8 cellular contexts compared by ENCODE assay signal in genomic region chr19:42220751-42221097, GRCh38. TPM values are rescaled to one million over a fixed set of nuclear protein-coding genes. Genes with fewer than 3 reads are reported as not detected.
DNase-seq lines count a peak whose midpoint lies in the region; ATAC-seq and TF ChIP-seq lines count a peak whose summit lies in the region.

No MANE protein-coding gene starts in this region.

- peak overlapping the region; percentile 91 for H3K4me3 ChIP-seq in iPS-15b (ENCODE audit: low read depth, low read length)

- no peak for TF ChIP-seq CTCF in HFFc6 (IDR thresholded peaks at IDR 0.05)

- no peaks in the 10 kb centered on the region for H3K27me3 ChIP-seq in iPS-15b (ENCODE audit: control insufficient read depth, insufficient read depth, low read length)

- H3K4me1 Mint-ChIP-seq in HFFc6 (ENCODE audit: low read depth): peaks cover 39% of the 10 kb centered on the region
- peaks cover 27% of the 10 kb centered on the region for H3K4me1 Mint-ChIP-seq in activated T-helper 2 cell treated with anti-CD3 and anti-CD28 coated beads, Interferon-gamma antibody, Interleukin-2, Interleukin-4, amounts not matched to agents 10 μg/mL and 5 μg/mL and 100 μg/mL, durations not matched to agents 14 hours and 24 hours and 36 hours (ENCODE audit: low read depth)
- H3K4me1 Mint-ChIP-seq in stimulated activated memory B cell treated with anti-CD40 and anti-IgM and Interleukin-4, amounts not matched to agents 10 μg/mL and 1 μg/mL and 100 μg/mL, for 72 hours: peaks cover 37% of the 10 kb centered on the region

- peaks cover 5% of the 10 kb centered on the region; the same call in 1 of the 2 replicates for H3K9me3 Mint-ChIP-seq in HFFc6
- no peaks in the 10 kb centered on the region for H3K9me3 Mint-ChIP-seq in activated T-helper 2 cell treated with anti-CD3 and anti-CD28 coated beads, Interferon-gamma antibody, Interleukin-2, Interleukin-4, amounts not matched to agents 10 μg/mL and 5 μg/mL and 100 μg/mL, durations not matched to agents 14 hours and 24 hours and 36 hours
- H3K9me3 Mint-ChIP-seq in stimulated activated memory B cell treated with anti-CD40 and anti-IgM and Interleukin-4, amounts not matched to agents 10 μg/mL and 1 μg/mL and 100 μg/mL, for 72 hours: no peaks in the 10 kb centered on the region

- ATAC-seq in stimulated activated memory B cell treated with anti-CD40 and anti-IgM and Interleukin-4, amounts not matched to agents 10 μg/mL and 1 μg/mL and 100 μg/mL, for 72 hours: no peak

- peaks cover 28% of the 10 kb centered on the region for H3K36me3 Mint-ChIP-seq in HFFc6 (ENCODE audit: low read depth)
- H3K36me3 Mint-ChIP-seq in activated T-helper 2 cell treated with anti-CD3 and anti-CD28 coated beads, Interferon-gamma antibody, Interleukin-2, Interleukin-4, amounts not matched to agents 10 μg/mL and 5 μg/mL and 100 μg/mL, durations not matched to agents 14 hours and 24 hours and 36 hours (ENCODE audit: low read depth): peaks cover 36% of the 10 kb centered on the region
- H3K36me3 Mint-ChIP-seq in stimulated activated memory B cell treated with anti-CD40 and anti-IgM and Interleukin-4, amounts not matched to agents 10 μg/mL and 1 μg/mL and 100 μg/mL, for 72 hours: peaks cover 17% of the 10 kb centered on the region

- peaks cover 15% of the 10 kb centered on the region for H3K4me1 ChIP-seq in iPS-15b (ENCODE audit: control insufficient read depth, insufficient read depth, low read length)

- peaks cover 19% of the 10 kb centered on the region for H3K36me3 ChIP-seq in iPS-15b (ENCODE audit: control insufficient read depth, insufficient read depth, low read length)

- peak overlapping the region; percentile 96 for H3K4me3 Mint-ChIP-seq in HFFc6
- H3K4me3 Mint-ChIP-seq in activated T-helper 2 cell treated with anti-CD3 and anti-CD28 coated beads, Interferon-gamma antibody, Interleukin-2, Interleukin-4, amounts not matched to agents 10 μg/mL and 5 μg/mL and 100 μg/mL, durations not matched to agents 14 hours and 24 hours and 36 hours (ENCODE audit: low read depth): peak overlapping the region; percentile 99
- peak overlapping the region; percentile 89 for H3K4me3 Mint-ChIP-seq in stimulated activated memory B cell treated with anti-CD40 and anti-IgM and Interleukin-4, amounts not matched to agents 10 μg/mL and 1 μg/mL and 100 μg/mL, for 72 hours

- H3K9me3 ChIP-seq in iPS-15b (ENCODE audit: control insufficient read depth, insufficient read depth, low read length): no peaks in the 10 kb centered on the region

- peak overlapping the region; percentile 91 for H3K9ac ChIP-seq in iPS-15b (ENCODE audit: low read depth, low read length)

- peak overlapping the region; percentile 100 for H3K27ac Mint-ChIP-seq in HFFc6
- peak overlapping the region; percentile 95 for H3K27ac Mint-ChIP-seq in activated T-helper 2 cell treated with anti-CD3 and anti-CD28 coated beads, Interferon-gamma antibody, Interleukin-2, Interleukin-4, amounts not matched to agents 10 μg/mL and 5 μg/mL and 100 μg/mL, durations not matched to agents 14 hours and 24 hours and 36 hours
- peak overlapping the region; percentile 85 for H3K27ac Mint-ChIP-seq in stimulated activated memory B cell treated with anti-CD40 and anti-IgM and Interleukin-4, amounts not matched to agents 10 μg/mL and 1 μg/mL and 100 μg/mL, for 72 hours

- peaks cover 2% of the 10 kb centered on the region; the same call in 1 of the 2 replicates for H3K27me3 Mint-ChIP-seq in HFFc6 (ENCODE audit: insufficient read depth)
- H3K27me3 Mint-ChIP-seq in activated T-helper 2 cell treated with anti-CD3 and anti-CD28 coated beads, Interferon-gamma antibody, Interleukin-2, Interleukin-4, amounts not matched to agents 10 μg/mL and 5 μg/mL and 100 μg/mL, durations not matched to agents 14 hours and 24 hours and 36 hours (ENCODE audit: low read depth): no peaks in the 10 kb centered on the region
- no peaks in the 10 kb centered on the region for H3K27me3 Mint-ChIP-seq in stimulated activated memory B cell treated with anti-CD40 and anti-IgM and Interleukin-4, amounts not matched to agents 10 μg/mL and 1 μg/mL and 100 μg/mL, for 72 hours

- DNase-seq in HFFc6: no peak
- DNase-seq in activated T-helper 2 cell treated with anti-CD3 and anti-CD28 coated beads, Interferon-gamma antibody, Interleukin-2, Interleukin-4, amounts not matched to agents 10 μg/mL and 5 μg/mL and 100 μg/mL, durations not matched to agents 14 hours and 24 hours and 36 hours (ENCODE audit: low spot score): no peak
- no peak for DNase-seq in kidney tubule cell (ENCODE audit: low spot score)
- DNase-seq in AG08395 (ENCODE audit: low spot score): no peak
- no peak for DNase-seq in activated effector memory CD4-positive, alpha-beta T cell treated with anti-CD3 and anti-CD28 coated beads, Interleukin-2, amount 50 U/mL, for 16 hours
- DNase-seq in NCI-H2029 treated with DMSO at 0.1 percent for 48 hours (lab: John Stamatoyannopoulos, UW): no peak

- intact Hi-C loops in activated T-helper 2 cell treated with anti-CD3 and anti-CD28 coated beads, Interferon-gamma antibody, Interleukin-2, Interleukin-4, amounts not matched to agents 10 μg/mL and 5 μg/mL and 100 μg/mL, durations not matched to agents 14 hours and 24 hours and 36 hours (cut with micrococcal nuclease): loop anchor here (1.0 kb wide), 2 partner anchors 22 to 88 kb away; partner anchors contain the start of genes GSK3A and POU2F2

RNA-seq across cellular contexts. Expression of gene ZNF526, which starts 0.6 kb away (rescaled TPM):
- 10 to 100 TPM; 14.0 to 18.2 (median 16.1) TPM for total RNA-seq in HFFc6 (2021; fragmentation: NEBNext Ultra II Directional; extraction: Animal tissue kit (Norgen Biotek cat#: 25700))
- total RNA-seq in activated T-helper 2 cell treated with anti-CD3 and anti-CD28 coated beads, Interferon-gamma antibody, Interleukin-2, Interleukin-4, amounts not matched to agents 10 μg/mL and 5 μg/mL and 100 μg/mL, durations not matched to agents 14 hours and 24 hours and 36 hours: 17.3 and 18.4 TPM in 2 replicates

RNA-seq across cellular contexts. Expression of gene DEDD2, which starts 3.2 kb away (rescaled TPM):
- total RNA-seq in HFFc6 (2021; fragmentation: NEBNext Ultra II Directional; extraction: Animal tissue kit (Norgen Biotek cat#: 25700)): 10 to 100 TPM; 19.2 to 24.9 (median 20.2) TPM
- total RNA-seq in activated T-helper 2 cell treated with anti-CD3 and anti-CD28 coated beads, Interferon-gamma antibody, Interleukin-2, Interleukin-4, amounts not matched to agents 10 μg/mL and 5 μg/mL and 100 μg/mL, durations not matched to agents 14 hours and 24 hours and 36 hours: 32.1 and 33.6 TPM in 2 replicates

RNA-seq across cellular contexts. Expression of gene GSK3A, which starts 21.7 kb away (rescaled TPM):
- 10 to 100 TPM; 36.3 to 45.5 (median 43.1) TPM for total RNA-seq in HFFc6 (2021; fragmentation: NEBNext Ultra II Directional; extraction: Animal tissue kit (Norgen Biotek cat#: 25700))
- total RNA-seq in activated T-helper 2 cell treated with anti-CD3 and anti-CD28 coated beads, Interferon-gamma antibody, Interleukin-2, Interleukin-4, amounts not matched to agents 10 μg/mL and 5 μg/mL and 100 μg/mL, durations not matched to agents 14 hours and 24 hours and 36 hours: 48.0 and 52.4 TPM in 2 replicates

RNA-seq across cellular contexts. Expression of gene ERF, which starts 34.2 kb away (rescaled TPM):
- total RNA-seq in HFFc6 (2021; fragmentation: NEBNext Ultra II Directional; extraction: Animal tissue kit (Norgen Biotek cat#: 25700)): 10 to 100 TPM; 74.7 to 87.8 (median 78.8) TPM
- 58.4 and 59.1 TPM in 2 replicates for total RNA-seq in activated T-helper 2 cell treated with anti-CD3 and anti-CD28 coated beads, Interferon-gamma antibody, Interleukin-2, Interleukin-4, amounts not matched to agents 10 μg/mL and 5 μg/mL and 100 μg/mL, durations not matched to agents 14 hours and 24 hours and 36 hours

RNA-seq across cellular contexts. Expression of gene CIC, which starts 48.3 kb away (rescaled TPM):
- total RNA-seq in HFFc6 (2021; fragmentation: NEBNext Ultra II Directional; extraction: Animal tissue kit (Norgen Biotek cat#: 25700)): 10 to 100 TPM; 67.6 to 75.4 (median 73.7) TPM
- total RNA-seq in activated T-helper 2 cell treated with anti-CD3 and anti-CD28 coated beads, Interferon-gamma antibody, Interleukin-2, Interleukin-4, amounts not matched to agents 10 μg/mL and 5 μg/mL and 100 μg/mL, durations not matched to agents 14 hours and 24 hours and 36 hours: 68.3 and 69.3 TPM in 2 replicates
